Comparison of ENCODE assay signal across 21 cellular contexts in the genomic region with DNA sequence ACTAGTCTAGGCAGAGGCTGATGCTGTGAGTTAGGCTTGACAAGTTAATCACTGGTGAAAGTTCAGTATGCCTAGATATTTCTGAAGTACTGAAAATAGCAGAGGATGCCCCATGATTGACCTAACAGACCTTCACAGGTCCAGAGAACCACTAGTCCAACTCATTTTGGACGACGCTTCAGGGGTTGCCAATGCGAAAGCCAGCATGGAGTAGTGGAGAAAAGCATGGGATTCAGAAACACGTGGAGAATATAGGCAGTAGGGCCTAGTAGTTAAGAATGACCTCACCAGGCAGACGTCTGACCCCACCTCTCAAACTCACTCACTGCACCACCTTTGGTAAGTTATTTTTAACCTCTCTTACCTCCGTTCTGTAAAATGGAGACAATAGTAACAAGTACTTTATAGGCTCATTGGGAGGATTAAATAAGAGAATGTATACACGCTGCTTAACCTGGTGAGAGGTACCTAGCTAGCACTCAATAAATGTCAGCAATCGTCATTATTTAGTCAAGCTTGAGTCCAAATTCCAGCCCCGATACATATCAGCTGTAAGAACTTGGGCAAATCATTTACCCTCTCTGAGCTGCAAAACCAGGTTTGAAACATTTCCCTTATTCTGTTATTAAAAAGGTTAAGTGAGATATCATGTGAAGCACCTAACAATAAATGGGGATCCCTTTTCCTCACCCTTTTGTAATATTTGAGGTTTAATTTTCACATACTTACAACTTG. TPM values are rescaled to one million over a fixed set of nuclear protein-coding genes. Genes with fewer than 3 reads are reported as not detected.
DNase-seq lines count a peak whose midpoint lies in the region; ATAC-seq and TF ChIP-seq lines count a peak whose summit lies in the region.
"Had no signal": no experiment of that assay in that cellular context is flagged by ENCODE, and none has a peak within 500 bp of the region (broad histone marks: within the 10 kb centered on the region; RNA-seq: fewer than 3 reads in every experiment).

No MANE protein-coding gene starts in this region.

- H3K4me3 ChIP-seq in right cardiac atrium (ENCODE audit: low read length) (no peak overlapping the region), osteoblast (ENCODE audit: insufficient read depth, low read length) (no peak overlapping the region)
- H3K4me3 ChIP-seq: uterus had no signal

- H3K79me2 ChIP-seq in osteoblast (ENCODE audit: insufficient read depth, low read length) = peaks cover 91% of the 10 kb centered on the region

- H3K27me3 ChIP-seq in right cardiac atrium (ENCODE audit: control insufficient read depth, insufficient read depth) (no peaks in the 10 kb centered on the region), osteoblast (ENCODE audit: insufficient read depth, low read length) (no peaks in the 10 kb centered on the region)
- H3K27me3 ChIP-seq: uterus had no signal

- peaks cover 3% of the 10 kb centered on the region for H3K36me3 ChIP-seq in osteoblast (ENCODE audit: insufficient read depth, low read length)
- H3K36me3 ChIP-seq: uterus had no signal

- DNase-seq in DMS53 (lab: John Stamatoyannopoulos, UW) (peak; percentile 76), right cardiac atrium (no peak), osteoblast (ENCODE audit: insufficient read length, low spot score, missing footprints) (no peak), medulla oblongata (ENCODE audit: extremely low spot score) (no peak)
- no peak for DNase-seq in effector CD4-positive, alpha-beta T cell
- DNase-seq: activated CD4-positive, alpha-beta T cell treated with anti-CD3 and anti-CD28 coated beads for 1 hour; activated CD8-positive, alpha-beta memory T cell treated with anti-CD3 and anti-CD28 coated beads, Interleukin-2, amount 10 ng/mL, durations not matched to agents 7 days and 5 days; activated effector memory CD4-positive, alpha-beta T cell treated with anti-CD3 and anti-CD28 coated beads, Interleukin-2, amount 50 U/mL, for 16 hours; amniotic stem cell; cortex of kidney; DMS79; NCI-H2029 treated with DMSO at 0.1 percent for 48 hours; NCI-H524 treated with DMSO at 0.1 percent for 48 hours; nephron progenitor cell; stimulated activated naive CD8-positive, alpha-beta T cell treated with anti-CD3 and anti-CD28 coated beads, Interleukin-15, amount 100 ng/mL, for 72 hours; uterus had no signal

- no peak for TF ChIP-seq CTCF in osteoblast (IDR thresholded peaks at IDR 0.05; ENCODE audit: extremely low read depth, low read depth, low read length)

- no peak overlapping the region for H3K4me2 ChIP-seq in osteoblast (ENCODE audit: insufficient read depth, low read length)

- ATAC-seq in right cardiac atrium (peak in 1 of 2 donors; percentile 11), GM21390 (IDR thresholded peaks at IDR 0.05; ENCODE audit: unreplicated experiment) (no peak), SK-N-SH treated with all-trans-retinoic acid at 6 μM for 48 hours (no peak)
- ATAC-seq: activated CD8-positive, alpha-beta memory T cell treated with anti-CD3 and anti-CD28 coated beads, Interleukin-2, amount 10 ng/mL, durations not matched to agents 7 days and 5 days; stimulated activated naive CD8-positive, alpha-beta T cell treated with anti-CD3 and anti-CD28 coated beads, Interleukin-15, amount 100 ng/mL, for 72 hours had no signal

- intact Hi-C loops in right cardiac atrium (cut with DNase I) = no loop called here

- H3K9me3 ChIP-seq in right cardiac atrium (ENCODE audit: control insufficient read depth, low read length) = no peaks in the 10 kb centered on the region
- H3K9me3 ChIP-seq in osteoblast (ENCODE audit: low read depth, low read length) = no peaks in the 10 kb centered on the region
- H3K9me3 ChIP-seq: uterus had no signal

- H4K20me1 ChIP-seq in osteoblast (ENCODE audit: insufficient read depth, low read length) = peaks cover 53% of the 10 kb centered on the region

- WGBS in right cardiac atrium = 54% methylated on average over 9 of the region's 9 CpGs

- peaks cover 20% of the 10 kb centered on the region for H3K4me1 ChIP-seq in right cardiac atrium (ENCODE audit: control insufficient read depth, insufficient read depth, low read length)
- peaks cover 10% of the 10 kb centered on the region for H3K4me1 ChIP-seq in osteoblast (ENCODE audit: insufficient read depth, low read length)
- H3K4me1 ChIP-seq: uterus had no signal

- H3K27ac ChIP-seq in angular gyrus (ENCODE audit: low read depth, low read length) (peak overlapping the region; percentile 18), right cardiac atrium (ENCODE audit: low read length) (peak overlapping the region; percentile 64), osteoblast (ENCODE audit: low read depth, low read length) (no peak overlapping the region)
- H3K27ac ChIP-seq: epithelial cell of prostate, uterus had no signal

- H2AFZ ChIP-seq in osteoblast (ENCODE audit: low read length) = peak overlapping the region; percentile 27

TF ChIP-seq in SK-N-SH treated with all-trans-retinoic acid at 6 μM for 48 hours, 23 proteins besides CTCF, POLR2A, EP300 and RAD21:
- no peak for TF ChIP-seq GLIS3 (CRISPR knock-in tag; IDR thresholded peaks at IDR 0.05)
- no peak for TF ChIP-seq ZC3H10 (CRISPR knock-in tag; IDR thresholded peaks at IDR 0.05)
- no peak for TF ChIP-seq ARNTL (CRISPR knock-in tag; IDR thresholded peaks at IDR 0.05; ENCODE audit: borderline replicate concordance, low read depth)
- no peak for TF ChIP-seq TOX (CRISPR knock-in tag; IDR thresholded peaks at IDR 0.05; ENCODE audit: borderline replicate concordance)
- TF ChIP-seq, protein P1, sequence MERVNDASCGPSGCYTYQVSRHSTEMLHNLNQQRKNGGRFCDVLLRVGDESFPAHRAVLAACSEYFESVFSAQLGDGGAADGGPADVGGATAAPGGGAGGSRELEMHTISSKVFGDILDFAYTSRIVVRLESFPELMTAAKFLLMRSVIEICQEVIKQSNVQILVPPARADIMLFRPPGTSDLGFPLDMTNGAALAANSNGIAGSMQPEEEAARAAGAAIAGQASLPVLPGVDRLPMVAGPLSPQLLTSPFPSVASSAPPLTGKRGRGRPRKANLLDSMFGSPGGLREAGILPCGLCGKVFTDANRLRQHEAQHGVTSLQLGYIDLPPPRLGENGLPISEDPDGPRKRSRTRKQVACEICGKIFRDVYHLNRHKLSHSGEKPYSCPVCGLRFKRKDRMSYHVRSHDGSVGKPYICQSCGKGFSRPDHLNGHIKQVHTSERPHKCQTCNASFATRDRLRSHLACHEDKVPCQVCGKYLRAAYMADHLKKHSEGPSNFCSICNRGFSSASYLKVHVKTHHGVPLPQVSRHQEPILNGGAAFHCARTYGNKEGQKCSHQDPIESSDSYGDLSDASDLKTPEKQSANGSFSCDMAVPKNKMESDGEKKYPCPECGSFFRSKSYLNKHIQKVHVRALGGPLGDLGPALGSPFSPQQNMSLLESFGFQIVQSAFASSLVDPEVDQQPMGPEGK (CRISPR knock-in tag; IDR thresholded peaks at IDR 0.05; ENCODE audit: borderline replicate concordance) = no peak
- no peak for TF ChIP-seq PPARA (CRISPR knock-in tag; IDR thresholded peaks at IDR 0.05; ENCODE audit: borderline replicate concordance)
- no peak for TF ChIP-seq RARB (CRISPR knock-in tag; IDR thresholded peaks at IDR 0.05)
- no peak for TF ChIP-seq TCF4 (CRISPR knock-in tag; IDR thresholded peaks at IDR 0.05; ENCODE audit: borderline replicate concordance)
- TF ChIP-seq, protein P2, sequence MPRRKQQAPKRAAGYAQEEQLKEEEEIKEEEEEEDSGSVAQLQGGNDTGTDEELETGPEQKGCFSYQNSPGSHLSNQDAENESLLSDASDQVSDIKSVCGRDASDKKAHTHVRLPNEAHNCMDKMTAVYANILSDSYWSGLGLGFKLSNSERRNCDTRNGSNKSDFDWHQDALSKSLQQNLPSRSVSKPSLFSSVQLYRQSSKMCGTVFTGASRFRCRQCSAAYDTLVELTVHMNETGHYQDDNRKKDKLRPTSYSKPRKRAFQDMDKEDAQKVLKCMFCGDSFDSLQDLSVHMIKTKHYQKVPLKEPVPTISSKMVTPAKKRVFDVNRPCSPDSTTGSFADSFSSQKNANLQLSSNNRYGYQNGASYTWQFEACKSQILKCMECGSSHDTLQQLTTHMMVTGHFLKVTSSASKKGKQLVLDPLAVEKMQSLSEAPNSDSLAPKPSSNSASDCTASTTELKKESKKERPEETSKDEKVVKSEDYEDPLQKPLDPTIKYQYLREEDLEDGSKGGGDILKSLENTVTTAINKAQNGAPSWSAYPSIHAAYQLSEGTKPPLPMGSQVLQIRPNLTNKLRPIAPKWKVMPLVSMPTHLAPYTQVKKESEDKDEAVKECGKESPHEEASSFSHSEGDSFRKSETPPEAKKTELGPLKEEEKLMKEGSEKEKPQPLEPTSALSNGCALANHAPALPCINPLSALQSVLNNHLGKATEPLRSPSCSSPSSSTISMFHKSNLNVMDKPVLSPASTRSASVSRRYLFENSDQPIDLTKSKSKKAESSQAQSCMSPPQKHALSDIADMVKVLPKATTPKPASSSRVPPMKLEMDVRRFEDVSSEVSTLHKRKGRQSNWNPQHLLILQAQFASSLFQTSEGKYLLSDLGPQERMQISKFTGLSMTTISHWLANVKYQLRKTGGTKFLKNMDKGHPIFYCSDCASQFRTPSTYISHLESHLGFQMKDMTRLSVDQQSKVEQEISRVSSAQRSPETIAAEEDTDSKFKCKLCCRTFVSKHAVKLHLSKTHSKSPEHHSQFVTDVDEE (CRISPR knock-in tag; IDR thresholded peaks at IDR 0.05) = no peak
- TF ChIP-seq ZNF70 (CRISPR knock-in tag; IDR thresholded peaks at IDR 0.05) = no peak
- no peak for TF ChIP-seq ZNF565 (CRISPR knock-in tag; conservative IDR thresholded peaks at IDR 0.05; ENCODE audit: low read depth)
- no peak for TF ChIP-seq ZNF8 (CRISPR knock-in tag; IDR thresholded peaks at IDR 0.05)

RNA-seq across cellular contexts. Expression of a gene that starts 13.2 kb away (rescaled TPM):
- 100 to 1,000 TPM in 1 of 4 donors, 10 to 100 TPM in 3; 85.4 to 120 (median 94.6) TPM for total RNA-seq in right cardiac atrium
- 47.7 TPM for polyA plus RNA-seq in right cardiac atrium
- 243 and 286 TPM in 2 replicates for total RNA-seq in osteoblast
- total RNA-seq: activated CD8-positive, alpha-beta memory T cell treated with anti-CD3 and anti-CD28 coated beads, Interleukin-2, amount 10 ng/mL, durations not matched to agents 7 days and 5 days; T-helper 2 cell treated with Interferon-gamma antibody and Interleukin-4, amounts not matched to agents 100 ng/mL and 5 ng/mL, for 36 hours had no signal
